Comparison of ENCODE assay signal across 21 cellular contexts in the genomic region with DNA sequence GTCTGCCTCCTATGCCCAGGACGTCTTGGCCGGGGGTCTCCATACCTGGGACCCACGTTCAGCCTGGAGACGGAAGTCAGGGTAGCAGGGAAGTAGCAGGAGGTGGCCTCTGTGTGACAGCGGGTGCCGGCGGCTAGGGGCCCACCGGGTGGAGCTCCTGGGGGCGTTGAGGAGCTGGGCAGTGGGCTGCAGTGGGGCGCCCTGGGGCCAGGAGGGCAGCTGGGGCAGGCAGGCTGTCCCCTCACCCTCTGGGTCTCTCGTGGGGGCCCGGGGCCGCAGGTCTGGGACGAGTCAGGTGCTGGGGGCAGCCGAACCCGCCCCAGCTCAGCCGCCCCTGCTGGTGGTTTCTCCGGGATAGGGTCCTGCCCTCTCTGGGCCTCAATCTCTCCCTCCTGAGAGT. TPM values are rescaled to one million over a fixed set of nuclear protein-coding genes. Genes with fewer than 3 reads are reported as not detected.
DNase-seq lines count a peak whose midpoint lies in the region; ATAC-seq, FAIRE-seq and TF ChIP-seq lines count a peak whose summit lies in the region.
"Had no signal": no experiment of that assay in that cellular context is flagged by ENCODE, and none has a peak within 500 bp of the region (broad histone marks: within the 10 kb centered on the region; RNA-seq: fewer than 3 reads in every experiment).

No MANE protein-coding gene starts in this region.

- H3K23ac ChIP-seq in H9 (ENCODE audit: insufficient read length, low read depth, low read length) (no peak overlapping the region), H1 (ENCODE audit: insufficient read length) (no peak overlapping the region), neuronal stem cell (ENCODE audit: low read depth, low read length, poor library complexity) (peak overlapping the region; percentile 93)

- no peak for ATAC-seq in stimulated activated memory B cell treated with anti-CD40 and anti-IgM and Interleukin-4, amounts not matched to agents 10 μg/mL and 1 μg/mL and 100 μg/mL, for 72 hours
- ATAC-seq: CD8-positive, alpha-beta T cell; GM12878; HCT116 had no signal

- no peak overlapping the region for H3K4me3 Mint-ChIP-seq in H9
- H3K4me3 Mint-ChIP-seq in stimulated activated memory B cell treated with anti-CD40 and anti-IgM and Interleukin-4, amounts not matched to agents 10 μg/mL and 1 μg/mL and 100 μg/mL, for 72 hours: no peak overlapping the region
- H3K4me3 Mint-ChIP-seq: CD4-positive, CD25-positive, alpha-beta regulatory T cell; CD8-positive, alpha-beta T cell had no signal

- TF ChIP-seq CTCF in H9 (conservative IDR thresholded peaks at IDR 0.05) (no peak), H1 (IDR thresholded peaks at IDR 0.05; ENCODE audit: control extremely low read depth in 1 of 3, insufficient read depth in 1 of 3, low read depth in 1 of 3, low read length in 3 of 3) (no peak), D721Med (IDR thresholded peaks at IDR 0.05; ENCODE audit: insufficient read depth, missing control alignments) (no peak)

- H3K79me1 ChIP-seq in H9 (ENCODE audit: insufficient read depth, low read depth, low read length, poor library complexity, severe bottlenecking): no peaks in the 10 kb centered on the region
- H3K79me1 ChIP-seq in H1 (ENCODE audit: low read depth, low read length): no peaks in the 10 kb centered on the region
- no peaks in the 10 kb centered on the region for H3K79me1 ChIP-seq in neuronal stem cell (ENCODE audit: low read depth, low read length)

- no peak overlapping the region for H2BK20ac ChIP-seq in H9 (ENCODE audit: low read depth, low read length, poor library complexity, severe bottlenecking)
- no peak overlapping the region for H2BK20ac ChIP-seq in H1 (ENCODE audit: low read length)

- DNase-seq in H9 (no peak), H1 (ENCODE audit: low read depth in 1 of 2, low spot score in 2 of 2) (no peak), neuronal stem cell (ENCODE audit: low spot score) (no peak), D721Med (ENCODE audit: insufficient read length, low spot score) (no peak), NCI-H446 treated with DMSO at 0.1 percent for 48 hours (lab: John Stamatoyannopoulos, UW) (no peak)
- DNase-seq: Caco-2; CD4-positive, CD25-positive, alpha-beta regulatory T cell; CD8-positive, alpha-beta T cell; DMS 273 treated with DMSO at 0.1 percent for 48 hours; DMS79; EL; GDM1; GOT3; H7 had no signal

- CTCF ChIA-PET in H1 (lab: Charles Lee; ENCODE audit: partially characterized antibody): interaction anchor here (1.3 to 1.9 kb wide), 5 partner anchors 17 to 232 kb away, joined by 3 to 6 read pairs (median 4); a partner anchor contains a TSS

- peaks cover 39% of the 10 kb centered on the region for H3K27me3 Mint-ChIP-seq in H9 (ENCODE audit: low read depth)
- H3K27me3 Mint-ChIP-seq in stimulated activated memory B cell treated with anti-CD40 and anti-IgM and Interleukin-4, amounts not matched to agents 10 μg/mL and 1 μg/mL and 100 μg/mL, for 72 hours: peaks cover 22% of the 10 kb centered on the region
- H3K27me3 Mint-ChIP-seq: CD4-positive, CD25-positive, alpha-beta regulatory T cell had no signal

- H3K79me2 ChIP-seq in H9 (ENCODE audit: insufficient read depth, low read length) (no peaks in the 10 kb centered on the region), H1 (ENCODE audit: control insufficient read depth in 1 of 2, insufficient read depth in 2 of 2, low read length in 2 of 2) (no peaks in the 10 kb centered on the region)

- H3K9me3 Mint-ChIP-seq in H9: peaks cover 21 to 28% of the 10 kb centered on the region in 2 experiments
- peaks cover 5% of the 10 kb centered on the region for H3K9me3 Mint-ChIP-seq in stimulated activated memory B cell treated with anti-CD40 and anti-IgM and Interleukin-4, amounts not matched to agents 10 μg/mL and 1 μg/mL and 100 μg/mL, for 72 hours

- H3K23me2 ChIP-seq in H9 (ENCODE audit: insufficient read length, low read depth, low read length, poor library complexity, severe bottlenecking) (no peaks in the 10 kb centered on the region), H1 (ENCODE audit: low read depth, low read length) (no peaks in the 10 kb centered on the region)

- H3K14ac ChIP-seq in H9 (ENCODE audit: insufficient read depth, low read length) (peak overlapping the region; percentile 42; the same call in 1 of the 2 replicates), H1 (ENCODE audit: insufficient read length) (no peak overlapping the region), neuronal stem cell (ENCODE audit: low read length) (peak overlapping the region; percentile 56)

- no peak overlapping the region for H3T11ph ChIP-seq in H9 (ENCODE audit: low read length)

- H3K4me2 ChIP-seq in BLaER1 treated with 17β-estradiol and CSF1 and Interleukin-3, amounts not matched to agents 10 nM and 100 nM: peak overlapping the region in 2 of 11 experiments; percentile 20 to 81; a peak in 2 of 22 replicates
- H3K4me2 ChIP-seq in H9 (ENCODE audit: insufficient read depth, insufficient read length, low read length) (no peak overlapping the region), H1 (ENCODE audit: insufficient read depth in 1 of 2, low read depth in 2 of 2, low read length in 2 of 2) (no peak overlapping the region), neuronal stem cell (ENCODE audit: insufficient read depth, low read length, poor library complexity, severe bottlenecking) (no peak overlapping the region)

- H3K27ac ChIP-seq in BLaER1 treated with 17β-estradiol and CSF1 and Interleukin-3, amounts not matched to agents 10 nM and 100 nM: peak overlapping the region in 7 of 11 experiments; percentile 22 to 92 (median 47); a peak in 9 of 22 replicates
- H3K27ac ChIP-seq in H9 (ENCODE audit: insufficient read length, low read depth, low read length) (no peak overlapping the region), H1 (ENCODE audit: low read depth, low read length) (no peak overlapping the region), neuronal stem cell (replicated peaks; ENCODE audit: low read length) (no peak overlapping the region)
- H3K27ac ChIP-seq: C4-2B had no signal

- no peaks in the 10 kb centered on the region for H3K36me3 ChIP-seq in BLaER1 treated with 17β-estradiol and CSF1 and Interleukin-3, amounts not matched to agents 10 nM and 100 nM
- no peaks in the 10 kb centered on the region for H3K36me3 ChIP-seq in H1 (ENCODE audit: control insufficient read depth in 2 of 4, insufficient read depth in 4 of 4, low read length in 3 of 4)
- no peaks in the 10 kb centered on the region for H3K36me3 ChIP-seq in neuronal stem cell (replicated peaks in 1 of 2; ENCODE audit: control insufficient read depth in 2 of 2, insufficient read depth in 2 of 2, low read length in 2 of 2)

- no peak overlapping the region for H2BK12ac ChIP-seq in H9 (ENCODE audit: insufficient read length, low read depth, low read length)
- no peak overlapping the region for H2BK12ac ChIP-seq in H1 (ENCODE audit: low read depth, low read length)
- peak overlapping the region; percentile 97 for H2BK12ac ChIP-seq in neuronal stem cell (ENCODE audit: low read length)

- peaks cover 0 to 5% (median 0%) of the 10 kb centered on the region in 11 experiments; a peak in 5 of 22 replicates for H4K20me1 ChIP-seq in BLaER1 treated with 17β-estradiol and CSF1 and Interleukin-3, amounts not matched to agents 10 nM and 100 nM
- H4K20me1 ChIP-seq in H9 (ENCODE audit: control insufficient read depth, insufficient read depth, insufficient read length) (no peaks in the 10 kb centered on the region), H1 (replicated peaks in 1 of 2; ENCODE audit: control insufficient read depth in 1 of 2, insufficient read depth in 2 of 2, low read length in 2 of 2) (peaks cover 0 to 1% of the 10 kb centered on the region in 2 experiments)

- no peak overlapping the region for H4K5ac ChIP-seq in H9 (ENCODE audit: insufficient read length, low read depth, low read length)
- no peak overlapping the region for H4K5ac ChIP-seq in H1 (ENCODE audit: insufficient read length, low read depth, low read length)

- TF ChIP-seq EP300 in H1 (IDR thresholded peaks at IDR 0.05; ENCODE audit: borderline replicate concordance in 1 of 2, low read depth in 2 of 2, low read length in 2 of 2): no peak

- POLR2A ChIA-PET in H1 (lab: Charles Lee; ENCODE audit: partially characterized antibody): no interaction called here

- no peak for TF ChIP-seq POLR2A in H1 (IDR thresholded peaks at IDR 0.05; ENCODE audit: control extremely low read depth in 1 of 2, low read depth in 2 of 2, low read length in 2 of 2)

- H3K9me3 ChIP-seq in BLaER1 treated with 17β-estradiol and CSF1 and Interleukin-3, amounts not matched to agents 10 nM and 100 nM (replicated peaks in 1 of 11): peaks cover 0 to 23% (median 9%) of the 10 kb centered on the region in 11 experiments; a peak in 12 of 22 replicates
- H3K9me3 ChIP-seq in H9 (ENCODE audit: control insufficient read depth, low read depth, low read length): no peaks in the 10 kb centered on the region
- H3K9me3 ChIP-seq in H1 (ENCODE audit: insufficient read depth in 2 of 2, low read depth in 1 of 2, low read length in 1 of 2): peaks cover 11 to 27% of the 10 kb centered on the region in 2 experiments; a peak in 3 of 4 replicates
- H3K9me3 ChIP-seq in neuronal stem cell (replicated peaks in 1 of 2; ENCODE audit: control insufficient read depth in 2 of 2, insufficient read depth in 1 of 2, low read depth in 1 of 2, low read length in 2 of 2): peaks cover 5 to 10% of the 10 kb centered on the region in 2 donors

- peaks cover 0 to 84% (median 59%) of the 10 kb centered on the region in 10 experiments; a peak in 17 of 20 replicates for H3K4me1 ChIP-seq in BLaER1 treated with 17β-estradiol and CSF1 and Interleukin-3, amounts not matched to agents 10 nM and 100 nM
- H3K4me1 ChIP-seq in H9 (ENCODE audit: insufficient read depth, low read length): no peaks in the 10 kb centered on the region
- H3K4me1 ChIP-seq in H1 (replicated peaks in 1 of 4; ENCODE audit: control insufficient read depth in 3 of 4, insufficient read depth in 4 of 4, low read length in 3 of 4): no peaks in the 10 kb centered on the region
- H3K4me1 ChIP-seq in neuronal stem cell (ENCODE audit: control insufficient read depth in 2 of 2, insufficient read depth in 1 of 2, low read depth in 1 of 2, low read length in 2 of 2): peaks cover 16 to 17% of the 10 kb centered on the region in 2 donors
- H3K4me1 ChIP-seq: Caco-2 had no signal

- H3K9ac ChIP-seq in BLaER1 treated with 17β-estradiol and CSF1 and Interleukin-3, amounts not matched to agents 10 nM and 100 nM: peak overlapping the region in 3 of 11 experiments; percentile 23 to 31 (median 29); a peak in 1 of 22 replicates
- H3K9ac ChIP-seq in H9 (ENCODE audit: extremely low read depth, insufficient read length, low read length) (no peak overlapping the region), H1 (replicated peaks in 1 of 4; ENCODE audit: extremely low read depth in 1 of 4, low read depth in 3 of 4, low read length in 3 of 4) (no peak overlapping the region), neuronal stem cell (ENCODE audit: low read depth, low read length, poor library complexity) (no peak overlapping the region)

- H3K36me3 Mint-ChIP-seq in H9 (ENCODE audit: insufficient read depth in 1 of 3, low read depth in 3 of 3): no peaks in the 10 kb centered on the region; a peak in 1 of 7 replicates
- H3K36me3 Mint-ChIP-seq in stimulated activated memory B cell treated with anti-CD40 and anti-IgM and Interleukin-4, amounts not matched to agents 10 μg/mL and 1 μg/mL and 100 μg/mL, for 72 hours: no peaks in the 10 kb centered on the region
- H3K36me3 Mint-ChIP-seq: CD4-positive, CD25-positive, alpha-beta regulatory T cell; CD8-positive, alpha-beta T cell had no signal

- H3K4me1 Mint-ChIP-seq in H9: 0 out of 4 replicates have a peak, but pooled peaks cover 0 to 4% of the 10 kb centered on the region in 2 experiments
- no peaks in the 10 kb centered on the region for H3K4me1 Mint-ChIP-seq in stimulated activated memory B cell treated with anti-CD40 and anti-IgM and Interleukin-4, amounts not matched to agents 10 μg/mL and 1 μg/mL and 100 μg/mL, for 72 hours

- H2BK120ac ChIP-seq in H9 (ENCODE audit: low read depth, low read length, poor library complexity, severe bottlenecking) (no peak overlapping the region), H1 (replicated peaks; ENCODE audit: low read depth, low read length) (no peak overlapping the region), neuronal stem cell (ENCODE audit: low read depth, low read length) (peak overlapping the region; percentile 96)

- FAIRE-seq in H1 (lab: Jason Lieb, UNC): no peak
- FAIRE-seq in D721Med (lab: Jason Lieb, UNC): no peak
- FAIRE-seq: GM12878 had no signal

- H3K18ac ChIP-seq in H9 (ENCODE audit: insufficient read length, low read depth, low read length): no peak overlapping the region
- H3K18ac ChIP-seq in H1 (ENCODE audit: extremely low read depth, low read length): no peak overlapping the region
- H3K18ac ChIP-seq in neuronal stem cell (ENCODE audit: low read length): peak overlapping the region; percentile 94

- no peak overlapping the region for H2AK5ac ChIP-seq in H9 (ENCODE audit: insufficient read length, low read length)
- H2AK5ac ChIP-seq in H1 (ENCODE audit: low read depth, low read length): no peak overlapping the region
- peak overlapping the region; percentile 99 for H2AK5ac ChIP-seq in neuronal stem cell (ENCODE audit: low read depth, low read length)

- H2BK5ac ChIP-seq in H9 (ENCODE audit: insufficient read length, low read length) (no peak overlapping the region), H1 (ENCODE audit: low read depth, low read length) (no peak overlapping the region), neuronal stem cell (ENCODE audit: low read length) (peak overlapping the region; percentile 94)

- H4K91ac ChIP-seq in H9 (ENCODE audit: insufficient read length, low read depth, low read length) (no peak overlapping the region), H1 (replicated peaks; ENCODE audit: insufficient read length, low read length) (no peak overlapping the region), neuronal stem cell (ENCODE audit: low read depth, low read length, poor library complexity) (peak overlapping the region; percentile 72)

- H3K56ac ChIP-seq in H9 (ENCODE audit: insufficient read length, low read depth, low read length): no peak overlapping the region
- no peak overlapping the region for H3K56ac ChIP-seq in H1 (replicated peaks; ENCODE audit: insufficient read length, low read depth, low read length)

- H4K8ac ChIP-seq in H9 (replicated peaks; ENCODE audit: insufficient read length, low read depth, low read length): no peak overlapping the region
- peak overlapping the region; percentile 85; the same call in 1 of the 2 replicates for H4K8ac ChIP-seq in H1 (ENCODE audit: extremely low read depth, insufficient read depth, low read length)
- H4K8ac ChIP-seq in neuronal stem cell (ENCODE audit: low read depth, low read length): peak overlapping the region; percentile 92

- H3K4me3 ChIP-seq in BLaER1 treated with 17β-estradiol and CSF1 and Interleukin-3, amounts not matched to agents 10 nM and 100 nM: no peak overlapping the region
- H3K4me3 ChIP-seq in H1 (ENCODE audit: extremely low read depth in 1 of 4, insufficient read depth in 2 of 4, low read depth in 3 of 4, low read length in 4 of 4) (no peak overlapping the region), neuronal stem cell (ENCODE audit: low read length in 2 of 2) (no peak overlapping the region)
- H3K4me3 ChIP-seq: GM12878 had no signal

- H3K4ac ChIP-seq in H9 (ENCODE audit: low read depth, low read length): no peak overlapping the region
- H3K4ac ChIP-seq in H1 (replicated peaks; ENCODE audit: insufficient read length, low read depth, low read length): no peak overlapping the region
- peak overlapping the region; percentile 53 for H3K4ac ChIP-seq in neuronal stem cell (ENCODE audit: low read length)

- H2AFZ ChIP-seq in H9 (ENCODE audit: low read length) (no peak overlapping the region), H1 (ENCODE audit: low read length) (no peak overlapping the region), neuronal stem cell (ENCODE audit: low read length) (peak overlapping the region; percentile 73)

- H2BK15ac ChIP-seq in H9 (ENCODE audit: low read depth, low read length): no peak overlapping the region
- no peak overlapping the region for H2BK15ac ChIP-seq in H1 (ENCODE audit: low read length)
- H2BK15ac ChIP-seq in neuronal stem cell (ENCODE audit: low read length): peak overlapping the region; percentile 100

- no peak for TF ChIP-seq RAD21 in H1 (IDR thresholded peaks at IDR 0.05 in 1 of 2, conservative IDR thresholded peaks at IDR 0.05 in 1 of 2; ENCODE audit: low read depth in 2 of 2, low read length in 2 of 2)

- no CpG with 5 or more reads among the region's 18 CpGs for WGBS in H9 (ENCODE audit: extremely low coverage, insufficient read length, low lambda C conversion rate)
- 81% methylated on average over 15 of the region's 18 CpGs; no CpG with 5 or more reads in 1 of the 2 experiments for WGBS in H1 (ENCODE audit: extremely low coverage in 1 of 2, insufficient coverage in 1 of 2, insufficient read length in 1 of 2, insufficient replicate concordance in 2 of 2, low coverage in 1 of 2, low lambda C conversion rate in 2 of 2, missing lambda C conversion rate in 1 of 2), 2 experiments
- WGBS in neuronal stem cell (ENCODE audit: extremely low coverage in 2 of 2, insufficient read length in 2 of 2, insufficient replicate concordance in 1 of 2), 2 donors: no CpG with 5 or more reads among the region's 18 CpGs

- H3K27me3 ChIP-seq in BLaER1 treated with 17β-estradiol and CSF1 and Interleukin-3, amounts not matched to agents 10 nM and 100 nM: peaks cover 0 to 5% (median 0%) of the 10 kb centered on the region in 11 experiments; a peak in 2 of 22 replicates
- no peaks in the 10 kb centered on the region for H3K27me3 ChIP-seq in H9 (ENCODE audit: insufficient read depth, low read length)
- H3K27me3 ChIP-seq in H1 (replicated peaks in 1 of 4; ENCODE audit: control insufficient read depth in 3 of 4, extremely low read depth in 1 of 4, insufficient read depth in 3 of 4, low read length in 3 of 4): 0 out of 7 replicates have a peak, but pooled peaks cover 0 to 2% (median 0%) of the 10 kb centered on the region in 4 experiments
- H3K27me3 ChIP-seq in neuronal stem cell (ENCODE audit: control insufficient read depth in 3 of 3, insufficient read depth in 3 of 3, low read depth in 1 of 3, low read length in 3 of 3): peaks cover 0 to 15% (median 2%) of the 10 kb centered on the region in 3 experiments

- no peak overlapping the region for H3K27ac Mint-ChIP-seq in H9
- H3K27ac Mint-ChIP-seq in stimulated activated memory B cell treated with anti-CD40 and anti-IgM and Interleukin-4, amounts not matched to agents 10 μg/mL and 1 μg/mL and 100 μg/mL, for 72 hours: no peak overlapping the region
- H3K27ac Mint-ChIP-seq: CD4-positive, CD25-positive, alpha-beta regulatory T cell; CD8-positive, alpha-beta T cell had no signal

RNA-seq across cellular contexts. Expression of a gene that starts 14.7 kb away (rescaled TPM):
- total RNA-seq in H9 (2021): 33.6 and 34.4 TPM in 2 replicates
- 24.3 and 24.7 TPM in 2 replicates for total RNA-seq in H1 (2021; fragmentation: NEBNext Ultra II Directional; extraction: Animal tissue kit (Norgen Biotek cat#: 25700))
- 26.9 and 37.3 TPM in 2 replicates for polyA plus RNA-seq in H1 (2011; rRNA removed)
- 29.9 TPM for polyA plus RNA-seq in H1 (2011; cell fraction: cytosol; rRNA removed)
- 42.6 TPM for polyA plus RNA-seq in H1 (2011; cell fraction: nucleus; rRNA removed)
- 16.5 to 25.6 TPM (median 24.1 TPM) in 4 replicates for polyA plus RNA-seq in H1 (2012, experiment 1 of 2)
- 26.0 TPM for polyA plus RNA-seq in H1 (2012, experiment 2 of 2)
- 13.3 TPM for polyA plus RNA-seq in H1 (2013, experiment 1 of 2)
- 13.7 TPM for polyA plus RNA-seq in H1 (2013, experiment 2 of 2)
- polyA minus RNA-seq in H1 (2011; rRNA and poly(A)+ RNA removed): 10.7 and 13.6 TPM in 2 replicates
- 19.8 TPM for polyA minus RNA-seq in H1 (2011; cell fraction: cytosol; rRNA and poly(A)+ RNA removed)
- 22.3 TPM for polyA minus RNA-seq in H1 (2011; cell fraction: nucleus; rRNA and poly(A)+ RNA removed)
- polyA plus RNA-seq in neuronal stem cell (2013, experiment 1 of 2): 12.4 TPM
- polyA plus RNA-seq in neuronal stem cell (2013, experiment 2 of 2): 12.5 TPM

RNA-seq across cellular contexts. Expression of a gene that starts 35.4 kb away (rescaled TPM):
- 110 and 118 TPM in 2 replicates for total RNA-seq in H9 (2021)
- 92.0 and 102 TPM in 2 replicates for total RNA-seq in H1 (2021; fragmentation: NEBNext Ultra II Directional; extraction: Animal tissue kit (Norgen Biotek cat#: 25700))
- 120 and 134 TPM in 2 replicates for polyA plus RNA-seq in H1 (2011; rRNA removed)
- polyA plus RNA-seq in H1 (2011; cell fraction: cytosol; rRNA removed): 93.7 TPM
- polyA plus RNA-seq in H1 (2011; cell fraction: nucleus; rRNA removed): 63.8 TPM
- polyA plus RNA-seq in H1 (2012, experiment 1 of 2): 70.3 to 94.7 TPM (median 80.1 TPM) in 4 replicates
- polyA plus RNA-seq in H1 (2012, experiment 2 of 2): 37.7 TPM
- polyA plus RNA-seq in H1 (2013, experiment 1 of 2): 96.9 TPM
- 106 TPM for polyA plus RNA-seq in H1 (2013, experiment 2 of 2)
- 133 and 151 TPM in 2 replicates for polyA minus RNA-seq in H1 (2011; rRNA and poly(A)+ RNA removed)
- polyA minus RNA-seq in H1 (2011; cell fraction: cytosol; rRNA and poly(A)+ RNA removed): 34.6 TPM
- 20.3 TPM for polyA minus RNA-seq in H1 (2011; cell fraction: nucleus; rRNA and poly(A)+ RNA removed)
- polyA plus RNA-seq in neuronal stem cell (2013, experiment 1 of 2): 63.2 TPM
- 64.3 TPM for polyA plus RNA-seq in neuronal stem cell (2013, experiment 2 of 2)

RNA-seq across cellular contexts. Expression of a gene that starts 35.7 kb away (rescaled TPM):
- 12.7 and 14.3 TPM in 2 replicates for total RNA-seq in H9 (2021)
- 9.1 and 10.5 TPM in 2 replicates for total RNA-seq in H1 (2021; fragmentation: NEBNext Ultra II Directional; extraction: Animal tissue kit (Norgen Biotek cat#: 25700))
- 5.0 and 7.6 TPM in 2 replicates for polyA plus RNA-seq in H1 (2011; rRNA removed)
- 6.9 TPM for polyA plus RNA-seq in H1 (2011; cell fraction: cytosol; rRNA removed)
- 15.8 TPM for polyA plus RNA-seq in H1 (2011; cell fraction: nucleus; rRNA removed)
- 4.3 to 8.9 TPM (median 7.8 TPM) in 4 replicates for polyA plus RNA-seq in H1 (2012, experiment 1 of 2)
- 2.9 TPM for polyA plus RNA-seq in H1 (2012, experiment 2 of 2)
- 3.5 TPM for polyA plus RNA-seq in H1 (2013, experiment 1 of 2)
- 3.7 TPM for polyA plus RNA-seq in H1 (2013, experiment 2 of 2)
- 9.2 and 11.9 TPM in 2 replicates for polyA minus RNA-seq in H1 (2011; rRNA and poly(A)+ RNA removed)
- 7.9 TPM for polyA minus RNA-seq in H1 (2011; cell fraction: cytosol; rRNA and poly(A)+ RNA removed)
- 14.4 TPM for polyA minus RNA-seq in H1 (2011; cell fraction: nucleus; rRNA and poly(A)+ RNA removed)
- polyA plus RNA-seq in neuronal stem cell (2013, experiment 1 of 2): 7.1 TPM
- polyA plus RNA-seq in neuronal stem cell (2013, experiment 2 of 2): 7.9 TPM

RNA-seq across cellular contexts. Expression of a gene that starts 49.0 kb away (rescaled TPM):
- total RNA-seq in H9 (2021): 0.09 and 0.18 TPM in 2 replicates
- total RNA-seq in H1 (2021; fragmentation: NEBNext Ultra II Directional; extraction: Animal tissue kit (Norgen Biotek cat#: 25700)): 0.19 TPM in 2 replicates
- 0.14 TPM in 2 replicates for polyA plus RNA-seq in H1 (2011; rRNA removed)
- 0.12 TPM for polyA plus RNA-seq in H1 (2011; cell fraction: cytosol; rRNA removed)
- polyA plus RNA-seq in H1 (2011; cell fraction: nucleus; rRNA removed): 0.54 TPM
- 0.06 to 0.16 TPM (median 0.14 TPM) in 4 replicates for polyA plus RNA-seq in H1 (2012, experiment 1 of 2)
- polyA plus RNA-seq in H1 (2012, experiment 2 of 2): 0.07 TPM
- polyA plus RNA-seq in H1 (2013, experiment 1 of 2): 0.10 TPM
- polyA plus RNA-seq in H1 (2013, experiment 2 of 2): 0.07 TPM
- polyA minus RNA-seq in H1 (2011; rRNA and poly(A)+ RNA removed): 0.05 and 0.16 TPM in 2 replicates
- polyA minus RNA-seq in H1 (2011; cell fraction: cytosol; rRNA and poly(A)+ RNA removed): not detected
- polyA minus RNA-seq in H1 (2011; cell fraction: nucleus; rRNA and poly(A)+ RNA removed): 0.30 TPM
- polyA plus RNA-seq in neuronal stem cell (2013, experiment 1 of 2): 4.2 TPM
- 4.0 TPM for polyA plus RNA-seq in neuronal stem cell (2013, experiment 2 of 2)
- total RNA-seq: A172, A673 had no signal

Comparison
In these comparisons a context has a peak if more than half of its experiments do, and no peak if none do; other contexts are left out.
1. H3K27ac ChIP-seq: peak in BLaER1 treated with 17β-estradiol and CSF1 and Interleukin-3, amounts not matched to agents 10 nM and 100 nM (7 of 11); none in H9 (single experiment), H1 (single experiment) and neuronal stem cell (single experiment).